In genomic region chr17:7296189-7296861, GRCh38 we compare ENCODE assay signal across 8 cellular contexts. TPM values are rescaled to one million over a fixed set of nuclear protein-coding genes. Genes with fewer than 3 reads are reported as not detected.
DNase-seq lines count a peak whose midpoint lies in the region; ATAC-seq and TF ChIP-seq lines count a peak whose summit lies in the region.

No MANE protein-coding gene starts in this region.

- H3K27ac ChIP-seq in upper lobe of right lung = no peak overlapping the region

- H3K4me1 Mint-ChIP-seq in activated naive CD4-positive, alpha-beta T cell treated with anti-CD3 and anti-CD28 coated beads for 36 hours (ENCODE audit: low read depth) = peaks cover 19% of the 10 kb centered on the region
- H3K4me1 Mint-ChIP-seq in glutamatergic neuron (ENCODE audit: low read depth, unreplicated experiment) (no peaks in the 10 kb centered on the region), osteocyte (ENCODE audit: unreplicated experiment) (peaks cover 24% of the 10 kb centered on the region)

- peaks cover 20% of the 10 kb centered on the region for H3K4me1 ChIP-seq in upper lobe of right lung

- no peaks in the 10 kb centered on the region for H3K36me3 ChIP-seq in upper lobe of right lung

- H3K36me3 Mint-ChIP-seq in activated naive CD4-positive, alpha-beta T cell treated with anti-CD3 and anti-CD28 coated beads for 36 hours (ENCODE audit: low read depth) = no peaks in the 10 kb centered on the region
- H3K36me3 Mint-ChIP-seq in glutamatergic neuron (ENCODE audit: unreplicated experiment) (no peaks in the 10 kb centered on the region), osteocyte (ENCODE audit: unreplicated experiment) (no peaks in the 10 kb centered on the region)

- peak; percentile 95 for TF ChIP-seq CTCF in glutamatergic neuron (IDR thresholded peaks at IDR 0.05; ENCODE audit: partially characterized antibody, unreplicated experiment)
- TF ChIP-seq CTCF in osteocyte (IDR thresholded peaks at IDR 0.05) = peak; percentile 98
- peak; percentile 92 for TF ChIP-seq CTCF in upper lobe of right lung (IDR thresholded peaks at IDR 0.05)

- peaks cover 34% of the 10 kb centered on the region for H3K27me3 ChIP-seq in upper lobe of right lung

- peak; percentile 95 for ATAC-seq in upper lobe of right lung
- no peak for ATAC-seq in HG02610 (IDR thresholded peaks at IDR 0.05; ENCODE audit: unreplicated experiment)

- intact Hi-C loops in activated naive CD4-positive, alpha-beta T cell treated with anti-CD3 and anti-CD28 coated beads for 36 hours (cut with micrococcal nuclease) = loop anchor here (1.0 to 2.0 kb wide), 3 partner anchors 16 to 250 kb away; no protein-coding TSS in a partner anchor
- intact Hi-C loops in upper lobe of right lung (cut with DNase I) = no loop called here

- in situ Hi-C loops in KBM-7 (cut with MboI; ENCODE audit: low pct_unique_long_range_greater_than_20kb, low sequenced_read_pairs) = no loop called here

- CTCF ChIA-PET in activated naive CD4-positive, alpha-beta T cell treated with anti-CD3 and anti-CD28 coated beads for 36 hours (lab: Charles Lee) = interaction anchor here (0.6 to 4.1 kb wide), 22 partner anchors 8 to 408 kb away, joined by 3 to 45 read pairs (median 6); partner anchors contain the start of genes ACAP1, DLG4, EFNB3 and PHF23

- H3K9me3 Mint-ChIP-seq in activated naive CD4-positive, alpha-beta T cell treated with anti-CD3 and anti-CD28 coated beads for 36 hours = no peaks in the 10 kb centered on the region
- H3K9me3 Mint-ChIP-seq in glutamatergic neuron (ENCODE audit: unreplicated experiment) (peaks cover 8% of the 10 kb centered on the region), osteocyte (ENCODE audit: unreplicated experiment) (no peaks in the 10 kb centered on the region)

- no peak overlapping the region for H3K4me3 ChIP-seq in upper lobe of right lung

- H3K9me3 ChIP-seq in upper lobe of right lung = no peaks in the 10 kb centered on the region

- peaks cover 24% of the 10 kb centered on the region for H3K27me3 Mint-ChIP-seq in activated naive CD4-positive, alpha-beta T cell treated with anti-CD3 and anti-CD28 coated beads for 36 hours (ENCODE audit: low read depth)
- H3K27me3 Mint-ChIP-seq in glutamatergic neuron (ENCODE audit: unreplicated experiment) (peaks cover 22% of the 10 kb centered on the region), osteocyte (ENCODE audit: unreplicated experiment) (peaks cover 42% of the 10 kb centered on the region)

- H3K4me3 Mint-ChIP-seq in activated naive CD4-positive, alpha-beta T cell treated with anti-CD3 and anti-CD28 coated beads for 36 hours = peak overlapping the region; percentile 32
- H3K4me3 Mint-ChIP-seq in glutamatergic neuron (ENCODE audit: unreplicated experiment) = peak overlapping the region; percentile 55
- peak overlapping the region; percentile 22 for H3K4me3 Mint-ChIP-seq in osteocyte (ENCODE audit: unreplicated experiment)

- DNase-seq in Daoy (ENCODE audit: low read depth) = peak; percentile 89
- DNase-seq in KBM-7 = peak; percentile 91
- DNase-seq in SHP77 treated with DMSO at 0.1 percent for 48 hours (lab: John Stamatoyannopoulos, UW) = peak; percentile 58
- peak; percentile 72 for DNase-seq in activated naive CD4-positive, alpha-beta T cell treated with anti-CD3 and anti-CD28 coated beads for 36 hours
- DNase-seq in glutamatergic neuron = peak; percentile 93
- DNase-seq in osteocyte (ENCODE audit: extremely low spot score, unreplicated experiment) = peak; percentile 94
- DNase-seq in upper lobe of right lung = peak; percentile 91

- H3K27ac Mint-ChIP-seq in activated naive CD4-positive, alpha-beta T cell treated with anti-CD3 and anti-CD28 coated beads for 36 hours = no peak overlapping the region
- peak overlapping the region; percentile 28 for H3K27ac Mint-ChIP-seq in glutamatergic neuron (ENCODE audit: unreplicated experiment)
- no peak overlapping the region for H3K27ac Mint-ChIP-seq in osteocyte (ENCODE audit: unreplicated experiment)

RNA-seq across cellular contexts. Expression of gene YBX2, which starts 1.9 kb away (rescaled TPM):
- total RNA-seq in Daoy (2014; rRNA removed; shearing (Covaris generic)) = 0.15 and 2.4 TPM in 2 replicates
- under 1 TPM; 0.45 to 0.52 TPM for total RNA-seq in activated naive CD4-positive, alpha-beta T cell treated with anti-CD3 and anti-CD28 coated beads for 36 hours
- total RNA-seq in glutamatergic neuron (ENCODE audit: unreplicated experiment) (1.3 TPM), osteocyte (0.40 TPM in 1 of 2 replicates, not detected in the other), upper lobe of right lung (not detected)

RNA-seq across cellular contexts. Expression of gene EIF5A, which starts 11.1 kb away (rescaled TPM):
- 861 and 1,090 TPM in 2 replicates for total RNA-seq in Daoy (2014; rRNA removed; shearing (Covaris generic))
- total RNA-seq in activated naive CD4-positive, alpha-beta T cell treated with anti-CD3 and anti-CD28 coated beads for 36 hours = 100 to 1,000 TPM; 757 to 792 TPM
- total RNA-seq in glutamatergic neuron (ENCODE audit: unreplicated experiment) = 347 TPM
- 352 and 359 TPM in 2 replicates for total RNA-seq in osteocyte
- 241 TPM for total RNA-seq in upper lobe of right lung

RNA-seq across cellular contexts. Expression of gene SLC2A4, which starts 14.8 kb away (rescaled TPM):
- 0.06 TPM in 1 of 2 replicates, not detected in the other for total RNA-seq in Daoy (2014; rRNA removed; shearing (Covaris generic))
- total RNA-seq in activated naive CD4-positive, alpha-beta T cell treated with anti-CD3 and anti-CD28 coated beads for 36 hours = under 1 TPM; 0.19 to 0.37 TPM
- total RNA-seq in glutamatergic neuron (ENCODE audit: unreplicated experiment) = 0.42 TPM
- total RNA-seq in osteocyte = 0.59 and 0.63 TPM in 2 replicates
- 1.6 TPM for total RNA-seq in upper lobe of right lung

RNA-seq across cellular contexts. Expression of gene GPS2, which starts 18.8 kb away (rescaled TPM):
- 84.3 and 91.6 TPM in 2 replicates for total RNA-seq in Daoy (2014; rRNA removed; shearing (Covaris generic))
- total RNA-seq in activated naive CD4-positive, alpha-beta T cell treated with anti-CD3 and anti-CD28 coated beads for 36 hours = 10 to 100 TPM; 28.2 to 32.2 TPM
- 98.3 TPM for total RNA-seq in glutamatergic neuron (ENCODE audit: unreplicated experiment)
- 54.9 and 61.9 TPM in 2 replicates for total RNA-seq in osteocyte
- 62.9 TPM for total RNA-seq in upper lobe of right lung

RNA-seq across cellular contexts. Expression of gene NEURL4, which starts 32.8 kb away (rescaled TPM):
- total RNA-seq in Daoy (2014; rRNA removed; shearing (Covaris generic)) = 15.3 and 17.0 TPM in 2 replicates
- total RNA-seq in activated naive CD4-positive, alpha-beta T cell treated with anti-CD3 and anti-CD28 coated beads for 36 hours = 10 to 100 TPM; 21.9 to 22.5 TPM
- total RNA-seq in glutamatergic neuron (ENCODE audit: unreplicated experiment) (97.6 TPM), osteocyte (38.0 and 45.1 TPM in 2 replicates), upper lobe of right lung (37.6 TPM)
